8 cellular contexts compared by ENCODE assay signal in genomic region chr16:54957403-54957802, GRCh38. TPM values are rescaled to one million over a fixed set of nuclear protein-coding genes. Genes with fewer than 3 reads are reported as not detected.
DNase-seq lines count a peak whose midpoint lies in the region; TF ChIP-seq lines count a peak whose summit lies in the region.

No MANE protein-coding gene starts in this region.

- DNase-seq in BE2C (peak; percentile 52), OCI-LY7 (ENCODE audit: low spot score) (peak; percentile 70), fibroblast of pulmonary artery (ENCODE audit: low read depth) (no peak), hypothalamus (lab: John Stamatoyannopoulos, UW) (no peak), ascending aorta (ENCODE audit: low spot score in 2 of 2) (no peak), activated T-cell treated with anti-CD3 and anti-CD28 coated beads for 4 hours (no peak)
- DNase-seq in CD4-positive, alpha-beta memory T cell = no peak

- no peak overlapping the region for H3K27ac Mint-ChIP-seq in CD4-positive, alpha-beta memory T cell

- H4K20me1 ChIP-seq in OCI-LY7 (ENCODE audit: insufficient read depth, low read length) = no peaks in the 10 kb centered on the region

- H3K36me3 ChIP-seq in BE2C (no peaks in the 10 kb centered on the region), OCI-LY7 (ENCODE audit: insufficient read depth, low read length) (no peaks in the 10 kb centered on the region), ascending aorta (no peaks in the 10 kb centered on the region)
- H3K36me3 ChIP-seq in CD4-positive, alpha-beta memory T cell (ENCODE audit: insufficient read depth, low read length) = no peaks in the 10 kb centered on the region

- CTCF ChIA-PET in OCI-LY7 (lab: Charles Lee; ENCODE audit: unreplicated experiment) = no interaction called here
- CTCF ChIA-PET in CD4-positive, alpha-beta memory T cell (lab: Charles Lee; ENCODE audit: partially characterized antibody) = interaction anchor here (0.7 kb wide), 1 partner anchor 738 kb away, joined by 3 read pairs; no protein-coding TSS in a partner anchor

- H3K4me1 ChIP-seq in BE2C (no peaks in the 10 kb centered on the region), OCI-LY7 (ENCODE audit: insufficient read depth, low read length, poor library complexity, severe bottlenecking) (no peaks in the 10 kb centered on the region), ascending aorta (no peaks in the 10 kb centered on the region)
- H3K4me1 ChIP-seq in CD4-positive, alpha-beta memory T cell (ENCODE audit: insufficient read depth, low read length) = no peaks in the 10 kb centered on the region

- TF ChIP-seq CTCF in BE2C (IDR thresholded peaks at IDR 0.05; ENCODE audit: low read depth, low read length) (peak; percentile 66), GM12874 (IDR thresholded peaks at IDR 0.05; ENCODE audit: insufficient read depth, low read depth, low read length) (peak; percentile 60), OCI-LY7 (conservative IDR thresholded peaks at IDR 0.05; ENCODE audit: low read length) (peak; percentile 73), fibroblast of pulmonary artery (IDR thresholded peaks at IDR 0.05; ENCODE audit: low read length, missing control alignments) (peak; percentile 41), ascending aorta (IDR thresholded peaks at IDR 0.05) (peak in 1 of 3 experiments; percentile 27)

- no peaks in the 10 kb centered on the region for H3K4me1 Mint-ChIP-seq in CD4-positive, alpha-beta memory T cell

- peaks cover 0 to 3% (median 0%) of the 10 kb centered on the region in 8 donors for H3K9me3 Mint-ChIP-seq in CD4-positive, alpha-beta memory T cell

- peaks cover 2 to 5% of the 10 kb centered on the region in 2 donors for H3K27me3 Mint-ChIP-seq in CD4-positive, alpha-beta memory T cell

- H3K27ac ChIP-seq in OCI-LY7 (ENCODE audit: low read depth, low read length, poor library complexity, severe bottlenecking) (no peak overlapping the region), ascending aorta (no peak overlapping the region)
- no peak overlapping the region for H3K27ac ChIP-seq in CD4-positive, alpha-beta memory T cell (ENCODE audit: low read depth, low read length)

- intact Hi-C loops in OCI-LY7 (cut with micrococcal nuclease; ENCODE audit: unreplicated experiment) (loop anchor here (10.0 kb wide), 3 partner anchors 143 to 1073 kb away; no protein-coding TSS in a partner anchor), ascending aorta (cut with DNase I) (no loop called here)
- intact Hi-C loops in CD4-positive, alpha-beta memory T cell (cut with micrococcal nuclease) = no loop called here

- H3K9me2 ChIP-seq in OCI-LY7 (ENCODE audit: insufficient read depth, low read length) = no peaks in the 10 kb centered on the region

- POLR2A ChIA-PET in OCI-LY7 (lab: Charles Lee) = interaction anchor here (0.7 kb wide), 1 partner anchor 1217 kb away, joined by 4 read pairs; no protein-coding TSS in a partner anchor
- POLR2A ChIA-PET in CD4-positive, alpha-beta memory T cell (lab: Charles Lee; ENCODE audit: partially characterized antibody) = no interaction called here

- H3K4me2 ChIP-seq in OCI-LY7 (ENCODE audit: low read length) = no peak overlapping the region

- BruUV-seq in OCI-LY7 (replicated peaks; lab: Mats Ljungman, UMichigan) = no TSS peak

- H3K9me3 ChIP-seq in BE2C (no peaks in the 10 kb centered on the region), OCI-LY7 (ENCODE audit: low read length) (no peaks in the 10 kb centered on the region), ascending aorta (no peaks in the 10 kb centered on the region)
- no peaks in the 10 kb centered on the region for H3K9me3 ChIP-seq in CD4-positive, alpha-beta memory T cell (ENCODE audit: control insufficient read depth in 1 of 2, low read length in 2 of 2)

- H3K27me3 ChIP-seq in BE2C (no peaks in the 10 kb centered on the region), ascending aorta (no peaks in the 10 kb centered on the region)
- no peaks in the 10 kb centered on the region for H3K27me3 ChIP-seq in CD4-positive, alpha-beta memory T cell (ENCODE audit: insufficient read depth, low read length)

- no peaks in the 10 kb centered on the region for H3K36me3 Mint-ChIP-seq in CD4-positive, alpha-beta memory T cell

- H3K79me2 ChIP-seq in OCI-LY7 (ENCODE audit: insufficient read depth, low read depth, low read length) = no peaks in the 10 kb centered on the region

- H3K4me3 Mint-ChIP-seq in CD4-positive, alpha-beta memory T cell = no peak overlapping the region

- no peak overlapping the region for H3K4me3 ChIP-seq in BE2C (ENCODE audit: low read depth, low read length)
- no peak overlapping the region for H3K4me3 ChIP-seq in OCI-LY7 (ENCODE audit: low read depth, low read length, poor library complexity, severe bottlenecking)
- no peak overlapping the region for H3K4me3 ChIP-seq in fibroblast of pulmonary artery (replicated peaks; ENCODE audit: low read depth, low read length)
- no peak overlapping the region for H3K4me3 ChIP-seq in ascending aorta
- no peak overlapping the region for H3K4me3 ChIP-seq in CD4-positive, alpha-beta memory T cell (ENCODE audit: low read length in 2 of 2)

- H2AFZ ChIP-seq in OCI-LY7 (ENCODE audit: low read length) = no peak overlapping the region

RNA-seq across cellular contexts. Expression of gene IRX5, which starts 26.7 kb away (rescaled TPM):
- polyA plus RNA-seq in BE2C (2012; ENCODE audit: insufficient read depth, insufficient read length, low read depth) = 4.6 TPM
- 5.9 and 7.7 TPM in 2 replicates for total RNA-seq in OCI-LY7 (2014; rRNA removed; shearing (Covaris generic))
- 5.0 and 5.1 TPM in 2 replicates for total RNA-seq in OCI-LY7 (2022)
- not detected for total RNA-seq in ascending aorta
- not detected for total RNA-seq in CD4-positive, alpha-beta memory T cell
- under 1 TPM in 1 of 2 donors, not detected in 1; 0.10 TPM for polyA plus RNA-seq in CD4-positive, alpha-beta memory T cell

Comparison
In these comparisons a context has a peak if more than half of its experiments do, and no peak if none do; other contexts are left out.
1. DNase-seq: peak in BE2C (single experiment) and OCI-LY7 (single experiment); none in fibroblast of pulmonary artery (single experiment), hypothalamus (0 of 51), ascending aorta (0 of 2), activated T-cell treated with anti-CD3 and anti-CD28 coated beads for 4 hours (single experiment) and CD4-positive, alpha-beta memory T cell (0 of 5).